In genomic region chr11:6607190-6607635, GRCh38 we compare ENCODE assay signal across 8 cellular contexts. TPM values are rescaled to one million over a fixed set of nuclear protein-coding genes. Genes with fewer than 3 reads are reported as not detected.
A peak's percentile ranks its signal among the peaks of the same experiment; 100 is the strongest.
DNase-seq lines count a peak whose midpoint lies in the region; ATAC-seq, FAIRE-seq and TF ChIP-seq lines count a peak whose summit lies in the region.

No MANE protein-coding gene starts in this region.

- H3K27me3 ChIP-seq in lower lobe of right lung (ENCODE audit: low read depth) (no peaks in the 10 kb centered on the region), small intestine (ENCODE audit: control insufficient read depth in 2 of 2, insufficient read depth in 2 of 2, low read length in 2 of 2) (no peaks in the 10 kb centered on the region)

- no peaks in the 10 kb centered on the region for H3K27me3 Mint-ChIP-seq in activated naive CD8-positive, alpha-beta T cell
- no peaks in the 10 kb centered on the region for H3K27me3 Mint-ChIP-seq in type B pancreatic cell

- DNase-seq in activated naive CD4-positive, alpha-beta T cell treated with Interleukin-2 at 50 U/mL for 16 hours: peak; percentile 0
- DNase-seq in activated naive CD4-positive, alpha-beta T cell (lab: John Stamatoyannopoulos, UW): no peak
- DNase-seq in lower lobe of right lung: no peak
- DNase-seq in type B pancreatic cell (ENCODE audit: extremely low spot score, unreplicated experiment): no peak
- DNase-seq in small intestine: no peak

- H3K4me1 ChIP-seq in lower lobe of right lung (peaks cover 66% of the 10 kb centered on the region), small intestine (ENCODE audit: control insufficient read depth in 2 of 2, insufficient read depth in 1 of 2, low read depth in 1 of 2, low read length in 1 of 2) (peaks cover 12 to 13% of the 10 kb centered on the region in 2 donors)

- no peaks in the 10 kb centered on the region for H3K9me3 Mint-ChIP-seq in activated naive CD8-positive, alpha-beta T cell (ENCODE audit: low read depth)
- no peaks in the 10 kb centered on the region for H3K9me3 Mint-ChIP-seq in type B pancreatic cell

- H3K27ac Mint-ChIP-seq in activated naive CD8-positive, alpha-beta T cell: no peak overlapping the region
- peak overlapping the region; percentile 94 for H3K27ac Mint-ChIP-seq in type B pancreatic cell

- no peak for ATAC-seq in lower lobe of right lung
- no peak for ATAC-seq in esophagus mucosa
- ATAC-seq in HG03439 (IDR thresholded peaks at IDR 0.05; ENCODE audit: unreplicated experiment): no peak

- intact Hi-C loops in lower lobe of right lung (cut with DNase I): no loop called here

- H3K27ac ChIP-seq in lower lobe of right lung (peak overlapping the region; percentile 56), small intestine (ENCODE audit: low read depth in 1 of 2, low read length in 1 of 2) (peak overlapping the region in 1 of 2 donors; percentile 89)

- no peak for FAIRE-seq in small intestine (lab: Jason Lieb, UNC)

- no peaks in the 10 kb centered on the region for H3K36me3 Mint-ChIP-seq in activated naive CD8-positive, alpha-beta T cell
- peaks cover 17% of the 10 kb centered on the region for H3K36me3 Mint-ChIP-seq in type B pancreatic cell

- H3K9me3 ChIP-seq in lower lobe of right lung (no peaks in the 10 kb centered on the region), small intestine (ENCODE audit: control insufficient read depth, low read depth) (no peaks in the 10 kb centered on the region)

- H3K4me3 ChIP-seq in lower lobe of right lung (peak overlapping the region; percentile 86), small intestine (ENCODE audit: low read depth in 1 of 2, low read length in 2 of 2) (no peak overlapping the region)

- H3K36me3 ChIP-seq in lower lobe of right lung (peaks cover 40% of the 10 kb centered on the region), small intestine (ENCODE audit: control insufficient read depth in 2 of 2, insufficient read depth in 2 of 2, low read length in 2 of 2) (peaks cover 9 to 14% of the 10 kb centered on the region in 2 donors)

- no peak for TF ChIP-seq CTCF in lower lobe of right lung (IDR thresholded peaks at IDR 0.05)
- no peak for TF ChIP-seq CTCF in type B pancreatic cell (conservative IDR thresholded peaks at IDR 0.05)

- H3K4me1 Mint-ChIP-seq in activated naive CD8-positive, alpha-beta T cell (ENCODE audit: low read depth): peaks cover 42% of the 10 kb centered on the region
- peaks cover 25% of the 10 kb centered on the region for H3K4me1 Mint-ChIP-seq in type B pancreatic cell (ENCODE audit: unreplicated experiment)

- H3K4me3 Mint-ChIP-seq in activated naive CD8-positive, alpha-beta T cell: peak overlapping the region; percentile 49
- H3K4me3 Mint-ChIP-seq in type B pancreatic cell: peak overlapping the region; percentile 77

RNA-seq across cellular contexts. Expression of gene ILK, which starts 3.6 kb away (rescaled TPM):
- total RNA-seq in lower lobe of right lung: 135 TPM
- total RNA-seq in type B pancreatic cell (ENCODE audit: low replicate concordance): 92.7 and 135 TPM in 2 replicates
- 32.4 TPM for total RNA-seq in esophagus mucosa
- polyA plus RNA-seq in small intestine: 10 to 100 TPM; 73.9 to 97.3 (median 88.9) TPM

RNA-seq across cellular contexts. Expression of gene RRP8, which starts 3.8 kb away (rescaled TPM):
- 16.5 TPM for total RNA-seq in lower lobe of right lung
- 19.7 and 23.5 TPM in 2 replicates for total RNA-seq in type B pancreatic cell (ENCODE audit: low replicate concordance)
- 13.2 TPM for total RNA-seq in esophagus mucosa
- 10 to 100 TPM; 15.9 to 28.4 (median 16.0) TPM for polyA plus RNA-seq in small intestine

RNA-seq across cellular contexts. Expression of gene TAF10, which starts 4.8 kb away (rescaled TPM):
- total RNA-seq in lower lobe of right lung (112 TPM), type B pancreatic cell (ENCODE audit: low replicate concordance) (121 and 130 TPM in 2 replicates), esophagus mucosa (101 TPM)
- 100 to 1,000 TPM in 2 of 3 donors, 10 to 100 TPM in 1; 62.6 to 133 (median 114) TPM for polyA plus RNA-seq in small intestine

RNA-seq across cellular contexts. Expression of gene TPP1, which starts 12.0 kb away (rescaled TPM):
- total RNA-seq in lower lobe of right lung (231 TPM), type B pancreatic cell (ENCODE audit: low replicate concordance) (72.8 and 97.8 TPM in 2 replicates), esophagus mucosa (38.7 TPM)
- 10 to 100 TPM; 25.4 to 43.9 (median 25.5) TPM for polyA plus RNA-seq in small intestine

RNA-seq across cellular contexts. Expression of gene DCHS1, which starts 48.4 kb away (rescaled TPM):
- total RNA-seq in lower lobe of right lung: 23.2 TPM
- total RNA-seq in type B pancreatic cell (ENCODE audit: low replicate concordance): 3.9 and 54.9 TPM in 2 replicates
- total RNA-seq in esophagus mucosa: 1.4 TPM
- 1 to 10 TPM in 1 of 3 donors, under 1 TPM in 2; under 0.01 to 7.0 (median 0.27) TPM for polyA plus RNA-seq in small intestine
